In genomic region chr6:133951881-133952814, GRCh38 we compare ENCODE assay signal across 8 cellular contexts. TPM values are rescaled to one million over a fixed set of nuclear protein-coding genes. Genes with fewer than 3 reads are reported as not detected.
DNase-seq lines count a peak whose midpoint lies in the region; ATAC-seq and TF ChIP-seq lines count a peak whose summit lies in the region.

No MANE protein-coding gene starts in this region.

- peak overlapping the region; percentile 94 for H3K4me2 ChIP-seq in OCI-LY7 (ENCODE audit: low read length)

- ATAC-seq in GM19395 (IDR thresholded peaks at IDR 0.05; ENCODE audit: unreplicated experiment) (peak; percentile 72), HG03520 (IDR thresholded peaks at IDR 0.05; ENCODE audit: unreplicated experiment) (peak; percentile 62)
- peak; percentile 20 for ATAC-seq in activated T-cell treated with anti-CD3 and anti-CD28 coated beads, Interleukin-2, amount 50 U/mL, for 72 hours (replicated peaks in 1 of 2)
- ATAC-seq in stimulated activated naive CD8-positive, alpha-beta T cell treated with anti-CD3 and anti-CD28 coated beads, Interleukin-15, amount 100 ng/mL, for 72 hours = peak; percentile 58

- peak overlapping the region; percentile 91 to 95 for H3K4me3 Mint-ChIP-seq in activated T-cell treated with anti-CD3 and anti-CD28 coated beads, Interleukin-2, amount 50 U/mL, for 72 hours
- H3K4me3 Mint-ChIP-seq in stimulated activated naive CD8-positive, alpha-beta T cell treated with anti-CD3 and anti-CD28 coated beads, Interleukin-15, amount 100 ng/mL, for 72 hours = peak overlapping the region; percentile 87 to 98

- H2AFZ ChIP-seq in OCI-LY7 (ENCODE audit: low read length) = peak overlapping the region; percentile 99

- peak; percentile 22 for DNase-seq in COR-L47 (lab: John Stamatoyannopoulos, UW)
- peak; percentile 89 for DNase-seq in OCI-LY7 (ENCODE audit: low spot score)
- DNase-seq in activated T-cell treated with anti-CD3 and anti-CD28 coated beads, Interleukin-2, amount 50 U/mL, for 72 hours = peak; percentile 30 to 53
- DNase-seq in esophagus squamous epithelium (lab: John Stamatoyannopoulos, UW) = no peak
- DNase-seq in myocyte (ENCODE audit: low read depth) = peak; percentile 84
- DNase-seq in stimulated activated naive CD8-positive, alpha-beta T cell treated with anti-CD3 and anti-CD28 coated beads, Interleukin-15, amount 100 ng/mL, for 72 hours = peak; percentile 67 to 72

- no peaks in the 10 kb centered on the region for H3K27me3 ChIP-seq in esophagus squamous epithelium

- BruUV-seq in OCI-LY7 (replicated peaks; lab: Mats Ljungman, UMichigan) = TSS peak; percentile 88

- H3K4me1 Mint-ChIP-seq in activated T-cell treated with anti-CD3 and anti-CD28 coated beads, Interleukin-2, amount 50 U/mL, for 72 hours (ENCODE audit: low read depth) = peaks cover 39% of the 10 kb centered on the region
- peaks cover 38% of the 10 kb centered on the region for H3K4me1 Mint-ChIP-seq in stimulated activated naive CD8-positive, alpha-beta T cell treated with anti-CD3 and anti-CD28 coated beads, Interleukin-15, amount 100 ng/mL, for 72 hours

- POLR2A ChIA-PET in OCI-LY7 (lab: Charles Lee) = interaction anchor here (0.7 to 5.8 kb wide), 4 partner anchors 15 to 912 kb away, joined by 4 to 57 read pairs (median 10); partner anchors contain the start of gene SLC2A12

- intact Hi-C loops in OCI-LY7 (cut with micrococcal nuclease; ENCODE audit: unreplicated experiment) = loop anchor here (5.0 to 10.0 kb wide), 3 partner anchors 1137 to 1543 kb away; partner anchors contain the start of genes AHI1 and RPS12
- intact Hi-C loops in esophagus squamous epithelium (cut with DNase I) = no loop called here

- H3K36me3 ChIP-seq in OCI-LY7 (ENCODE audit: insufficient read depth, low read length) (0 out of 2 replicates have a peak, but pooled peaks cover 8% of the 10 kb centered on the region), esophagus squamous epithelium (no peaks in the 10 kb centered on the region)

- peaks cover 4 to 7% of the 10 kb centered on the region in 2 donors for H3K36me3 Mint-ChIP-seq in activated T-cell treated with anti-CD3 and anti-CD28 coated beads, Interleukin-2, amount 50 U/mL, for 72 hours (ENCODE audit: insufficient read depth in 2 of 2)

- H3K9me3 ChIP-seq in OCI-LY7 (ENCODE audit: low read length) (no peaks in the 10 kb centered on the region), esophagus squamous epithelium (no peaks in the 10 kb centered on the region)

- no peak for TF ChIP-seq POLR2A in esophagus squamous epithelium (IDR thresholded peaks at IDR 0.05)

- 0% methylated on average over 22 to 40 of the region's 65 CpGs for WGBS in esophagus squamous epithelium, 2 donors

- no peaks in the 10 kb centered on the region for H3K27me3 Mint-ChIP-seq in activated T-cell treated with anti-CD3 and anti-CD28 coated beads, Interleukin-2, amount 50 U/mL, for 72 hours (ENCODE audit: low read depth)
- no peaks in the 10 kb centered on the region for H3K27me3 Mint-ChIP-seq in stimulated activated naive CD8-positive, alpha-beta T cell treated with anti-CD3 and anti-CD28 coated beads, Interleukin-15, amount 100 ng/mL, for 72 hours

- no peaks in the 10 kb centered on the region for H3K9me2 ChIP-seq in OCI-LY7 (ENCODE audit: insufficient read depth, low read length)

- peaks cover 36% of the 10 kb centered on the region for H3K4me1 ChIP-seq in OCI-LY7 (ENCODE audit: insufficient read depth, low read length, poor library complexity, severe bottlenecking)
- peaks cover 4 to 30% (median 22%) of the 10 kb centered on the region in 3 donors for H3K4me1 ChIP-seq in esophagus squamous epithelium

- H3K27ac ChIP-seq in OCI-LY7 (ENCODE audit: low read depth, low read length, poor library complexity, severe bottlenecking) (peak overlapping the region; percentile 77), esophagus squamous epithelium (peak overlapping the region; percentile 79 to 96 (median 92))

- H3K79me2 ChIP-seq in OCI-LY7 (ENCODE audit: insufficient read depth, low read depth, low read length) = peaks cover 41% of the 10 kb centered on the region

- TF ChIP-seq CTCF in OCI-LY7 (conservative IDR thresholded peaks at IDR 0.05; ENCODE audit: low read length) = peak; percentile 64
- peak in 5 of 6 experiments; percentile 33 to 45 (median 42) for TF ChIP-seq CTCF in esophagus squamous epithelium (IDR thresholded peaks at IDR 0.05)

- H3K4me3 ChIP-seq in OCI-LY7 (ENCODE audit: low read depth, low read length, poor library complexity, severe bottlenecking) = peak overlapping the region; percentile 99
- H3K4me3 ChIP-seq in esophagus squamous epithelium = peak overlapping the region; percentile 83 to 99 (median 92)

- peaks cover 33% of the 10 kb centered on the region for H4K20me1 ChIP-seq in OCI-LY7 (ENCODE audit: insufficient read depth, low read length)

- H3K27ac Mint-ChIP-seq in activated T-cell treated with anti-CD3 and anti-CD28 coated beads, Interleukin-2, amount 50 U/mL, for 72 hours = peak overlapping the region; percentile 90
- peak overlapping the region; percentile 96 to 98 for H3K27ac Mint-ChIP-seq in stimulated activated naive CD8-positive, alpha-beta T cell treated with anti-CD3 and anti-CD28 coated beads, Interleukin-15, amount 100 ng/mL, for 72 hours

- no peaks in the 10 kb centered on the region for H3K9me3 Mint-ChIP-seq in activated T-cell treated with anti-CD3 and anti-CD28 coated beads, Interleukin-2, amount 50 U/mL, for 72 hours
- no peaks in the 10 kb centered on the region for H3K9me3 Mint-ChIP-seq in stimulated activated naive CD8-positive, alpha-beta T cell treated with anti-CD3 and anti-CD28 coated beads, Interleukin-15, amount 100 ng/mL, for 72 hours

- CTCF ChIA-PET in OCI-LY7 (lab: Charles Lee; ENCODE audit: unreplicated experiment) = no interaction called here

RNA-seq across cellular contexts. Expression of gene TBPL1, which starts 0.9 kb away (rescaled TPM):
- 25.9 and 27.8 TPM in 2 replicates for total RNA-seq in OCI-LY7 (2014; rRNA removed; shearing (Covaris generic))
- 47.7 and 50.0 TPM in 2 replicates for total RNA-seq in OCI-LY7 (2022)
- total RNA-seq in activated T-cell treated with anti-CD3 and anti-CD28 coated beads, Interleukin-2, amount 50 U/mL, for 72 hours = 10 to 100 TPM; 32.9 to 34.7 TPM
- 10 to 100 TPM in 2 of 4 donors, 1 to 10 TPM in 2; 9.0 to 27.5 (median 12.0) TPM for total RNA-seq in esophagus squamous epithelium
- total RNA-seq in myocyte = 8.6 and 17.4 TPM in 2 replicates
- 18.8 TPM for polyA plus RNA-seq in myocyte (2012)

Comparison
In these comparisons a context has a peak if more than half of its experiments do, and no peak if none do; other contexts are left out.
1. ATAC-seq: peak in every context shown above with its lines; median percentile 72 in GM19395; 62 in HG03520; 58 in stimulated activated naive CD8-positive, alpha-beta T cell treated with anti-CD3 and anti-CD28 coated beads, Interleukin-15, amount 100 ng/mL, for 72 hours; 20 in activated T-cell treated with anti-CD3 and anti-CD28 coated beads, Interleukin-2, amount 50 U/mL, for 72 hours.